1 cellular context compared by ENCODE assay signal in genomic region chr22:41946360-41947180, GRCh38.
A peak's percentile ranks its signal among the peaks of the same experiment; 100 is the strongest.
TF ChIP-seq lines count a peak whose summit lies in the region.

A gene with protein sequence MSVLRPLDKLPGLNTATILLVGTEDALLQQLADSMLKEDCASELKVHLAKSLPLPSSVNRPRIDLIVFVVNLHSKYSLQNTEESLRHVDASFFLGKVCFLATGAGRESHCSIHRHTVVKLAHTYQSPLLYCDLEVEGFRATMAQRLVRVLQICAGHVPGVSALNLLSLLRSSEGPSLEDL (minus strand): TSS chr22:41947152. CDS start chr22:41947076, 76 bp downstream.

TF ChIP-seq in HepG2, 621 proteins besides CTCF, POLR2A, EP300 and RAD21 (continued from another document and continues in another):
- TF ChIP-seq ZNF318 (CRISPR knock-in tag; IDR thresholded peaks at IDR 0.05) (no peak; the same call in none of the 2 replicates), ZNF496 (CRISPR knock-in tag; IDR thresholded peaks at IDR 0.05; ENCODE audit: insufficient replicate concordance) (no peak), ZNF7 (CRISPR knock-in tag; IDR thresholded peaks at IDR 0.05) (no peak), THAP7 (CRISPR knock-in tag; IDR thresholded peaks at IDR 0.05) (no peak), ZNF253 (CRISPR knock-in tag; IDR thresholded peaks at IDR 0.05; ENCODE audit: borderline replicate concordance) (peak; percentile 92; the same call in 1 of the 2 replicates), JDP2 (CRISPR knock-in tag; IDR thresholded peaks at IDR 0.05; ENCODE audit: borderline replicate concordance) (no peak), PHF20 (CRISPR knock-in tag; IDR thresholded peaks at IDR 0.05) (0 out of 2 replicates have a peak, but pooled peaks have one; percentile 36), IRX3 (CRISPR knock-in tag; IDR thresholded peaks at IDR 0.05; ENCODE audit: borderline replicate concordance, low read depth) (peak; percentile 92; the same call in 1 of the 2 replicates), CC2D1A (CRISPR knock-in tag; IDR thresholded peaks at IDR 0.05) (peak; percentile 97), ZNF563 (CRISPR knock-in tag; IDR thresholded peaks at IDR 0.05) (peak; percentile 61; the same call in 1 of the 2 replicates), ZNF101 (CRISPR knock-in tag; IDR thresholded peaks at IDR 0.05; ENCODE audit: borderline replicate concordance, low read depth) (peak; percentile 84; the same call in 1 of the 2 replicates), ZBTB21 (CRISPR knock-in tag; IDR thresholded peaks at IDR 0.05) (no peak), ZNF737 (CRISPR knock-in tag; IDR thresholded peaks at IDR 0.05; ENCODE audit: borderline replicate concordance) (no peak), SRSF4 (IDR thresholded peaks at IDR 0.05; ENCODE audit: low read depth, low read length, poor library complexity, severe bottlenecking) (no peak), ISX (CRISPR knock-in tag; conservative IDR thresholded peaks at IDR 0.05) (peak; percentile 87; the same call in 1 of the 2 replicates), ZNF124 (CRISPR knock-in tag; IDR thresholded peaks at IDR 0.05) (no peak), ZNF142 (CRISPR knock-in tag; IDR thresholded peaks at IDR 0.05) (peak; percentile 63; the same call in 1 of the 2 replicates), ZKSCAN1 (IDR thresholded peaks at IDR 0.05; ENCODE audit: low read length) (no peak), ZNF3 (CRISPR knock-in tag; IDR thresholded peaks at IDR 0.05) (no peak), TARDBP (CRISPR knock-in tag; IDR thresholded peaks at IDR 0.05) (peak; percentile 55; the same call in 1 of the 2 replicates), FOXP4 (CRISPR knock-in tag; IDR thresholded peaks at IDR 0.05) (no peak), ZNF44 (CRISPR knock-in tag; IDR thresholded peaks at IDR 0.05) (peak; percentile 94), BHLHE40 (IDR thresholded peaks at IDR 0.05; ENCODE audit: low read length) (peak; percentile 92)
- TF ChIP-seq, protein P1, sequence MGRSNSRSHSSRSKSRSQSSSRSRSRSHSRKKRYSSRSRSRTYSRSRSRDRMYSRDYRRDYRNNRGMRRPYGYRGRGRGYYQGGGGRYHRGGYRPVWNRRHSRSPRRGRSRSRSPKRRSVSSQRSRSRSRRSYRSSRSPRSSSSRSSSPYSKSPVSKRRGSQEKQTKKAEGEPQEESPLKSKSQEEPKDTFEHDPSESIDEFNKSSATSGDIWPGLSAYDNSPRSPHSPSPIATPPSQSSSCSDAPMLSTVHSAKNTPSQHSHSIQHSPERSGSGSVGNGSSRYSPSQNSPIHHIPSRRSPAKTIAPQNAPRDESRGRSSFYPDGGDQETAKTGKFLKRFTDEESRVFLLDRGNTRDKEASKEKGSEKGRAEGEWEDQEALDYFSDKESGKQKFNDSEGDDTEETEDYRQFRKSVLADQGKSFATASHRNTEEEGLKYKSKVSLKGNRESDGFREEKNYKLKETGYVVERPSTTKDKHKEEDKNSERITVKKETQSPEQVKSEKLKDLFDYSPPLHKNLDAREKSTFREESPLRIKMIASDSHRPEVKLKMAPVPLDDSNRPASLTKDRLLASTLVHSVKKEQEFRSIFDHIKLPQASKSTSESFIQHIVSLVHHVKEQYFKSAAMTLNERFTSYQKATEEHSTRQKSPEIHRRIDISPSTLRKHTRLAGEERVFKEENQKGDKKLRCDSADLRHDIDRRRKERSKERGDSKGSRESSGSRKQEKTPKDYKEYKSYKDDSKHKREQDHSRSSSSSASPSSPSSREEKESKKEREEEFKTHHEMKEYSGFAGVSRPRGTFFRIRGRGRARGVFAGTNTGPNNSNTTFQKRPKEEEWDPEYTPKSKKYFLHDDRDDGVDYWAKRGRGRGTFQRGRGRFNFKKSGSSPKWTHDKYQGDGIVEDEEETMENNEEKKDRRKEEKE (IDR thresholded peaks at IDR 0.05): no peak
- TF ChIP-seq, protein P2, sequence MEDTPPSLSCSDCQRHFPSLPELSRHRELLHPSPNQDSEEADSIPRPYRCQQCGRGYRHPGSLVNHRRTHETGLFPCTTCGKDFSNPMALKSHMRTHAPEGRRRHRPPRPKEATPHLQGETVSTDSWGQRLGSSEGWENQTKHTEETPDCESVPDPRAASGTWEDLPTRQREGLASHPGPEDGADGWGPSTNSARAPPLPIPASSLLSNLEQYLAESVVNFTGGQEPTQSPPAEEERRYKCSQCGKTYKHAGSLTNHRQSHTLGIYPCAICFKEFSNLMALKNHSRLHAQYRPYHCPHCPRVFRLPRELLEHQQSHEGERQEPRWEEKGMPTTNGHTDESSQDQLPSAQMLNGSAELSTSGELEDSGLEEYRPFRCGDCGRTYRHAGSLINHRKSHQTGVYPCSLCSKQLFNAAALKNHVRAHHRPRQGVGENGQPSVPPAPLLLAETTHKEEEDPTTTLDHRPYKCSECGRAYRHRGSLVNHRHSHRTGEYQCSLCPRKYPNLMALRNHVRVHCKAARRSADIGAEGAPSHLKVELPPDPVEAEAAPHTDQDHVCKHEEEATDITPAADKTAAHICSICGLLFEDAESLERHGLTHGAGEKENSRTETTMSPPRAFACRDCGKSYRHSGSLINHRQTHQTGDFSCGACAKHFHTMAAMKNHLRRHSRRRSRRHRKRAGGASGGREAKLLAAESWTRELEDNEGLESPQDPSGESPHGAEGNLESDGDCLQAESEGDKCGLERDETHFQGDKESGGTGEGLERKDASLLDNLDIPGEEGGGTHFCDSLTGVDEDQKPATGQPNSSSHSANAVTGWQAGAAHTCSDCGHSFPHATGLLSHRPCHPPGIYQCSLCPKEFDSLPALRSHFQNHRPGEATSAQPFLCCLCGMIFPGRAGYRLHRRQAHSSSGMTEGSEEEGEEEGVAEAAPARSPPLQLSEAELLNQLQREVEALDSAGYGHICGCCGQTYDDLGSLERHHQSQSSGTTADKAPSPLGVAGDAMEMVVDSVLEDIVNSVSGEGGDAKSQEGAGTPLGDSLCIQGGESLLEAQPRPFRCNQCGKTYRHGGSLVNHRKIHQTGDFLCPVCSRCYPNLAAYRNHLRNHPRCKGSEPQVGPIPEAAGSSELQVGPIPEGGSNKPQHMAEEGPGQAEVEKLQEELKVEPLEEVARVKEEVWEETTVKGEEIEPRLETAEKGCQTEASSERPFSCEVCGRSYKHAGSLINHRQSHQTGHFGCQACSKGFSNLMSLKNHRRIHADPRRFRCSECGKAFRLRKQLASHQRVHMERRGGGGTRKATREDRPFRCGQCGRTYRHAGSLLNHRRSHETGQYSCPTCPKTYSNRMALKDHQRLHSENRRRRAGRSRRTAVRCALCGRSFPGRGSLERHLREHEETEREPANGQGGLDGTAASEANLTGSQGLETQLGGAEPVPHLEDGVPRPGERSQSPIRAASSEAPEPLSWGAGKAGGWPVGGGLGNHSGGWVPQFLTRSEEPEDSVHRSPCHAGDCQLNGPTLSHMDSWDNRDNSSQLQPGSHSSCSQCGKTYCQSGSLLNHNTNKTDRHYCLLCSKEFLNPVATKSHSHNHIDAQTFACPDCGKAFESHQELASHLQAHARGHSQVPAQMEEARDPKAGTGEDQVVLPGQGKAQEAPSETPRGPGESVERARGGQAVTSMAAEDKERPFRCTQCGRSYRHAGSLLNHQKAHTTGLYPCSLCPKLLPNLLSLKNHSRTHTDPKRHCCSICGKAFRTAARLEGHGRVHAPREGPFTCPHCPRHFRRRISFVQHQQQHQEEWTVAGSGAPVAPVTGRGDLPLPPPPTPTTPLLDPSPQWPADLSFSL (CRISPR knock-in tag; IDR thresholded peaks at IDR 0.05): no peak
